Comparison of ENCODE assay signal across 1 cellular context in genomic region chr13:50187352-50188029, GRCh38.
TF ChIP-seq lines count a peak whose summit lies in the region.

No MANE protein-coding gene starts in this region.

TF ChIP-seq in HepG2, 621 proteins besides CTCF, POLR2A, EP300 and RAD21 (continued from another document and continues in another):
- no peak for TF ChIP-seq ZNF781 (CRISPR knock-in tag; IDR thresholded peaks at IDR 0.05; ENCODE audit: borderline replicate concordance, not compliant biosample characterization)
- no peak for TF ChIP-seq AFF4 (CRISPR knock-in tag; IDR thresholded peaks at IDR 0.05)
- no peak for TF ChIP-seq LRRFIP1 (CRISPR knock-in tag; conservative IDR thresholded peaks at IDR 0.05)
- no peak for TF ChIP-seq MED13 (CRISPR knock-in tag; IDR thresholded peaks at IDR 0.05)
- TF ChIP-seq ZBTB33 (CRISPR knock-in tag; IDR thresholded peaks at IDR 0.05): no peak
- no peak for TF ChIP-seq SKIL (CRISPR knock-in tag; IDR thresholded peaks at IDR 0.05; ENCODE audit: borderline replicate concordance)
- TF ChIP-seq TFE3 (CRISPR knock-in tag; IDR thresholded peaks at IDR 0.05): 0 out of 2 replicates have a peak, but pooled peaks have one; percentile 43
- TF ChIP-seq PAXIP1 (CRISPR knock-in tag; conservative IDR thresholded peaks at IDR 0.05): peak; percentile 88
- TF ChIP-seq ZBTB34 (CRISPR knock-in tag; IDR thresholded peaks at IDR 0.05): no peak
- no peak for TF ChIP-seq ZMYM2 (CRISPR knock-in tag; IDR thresholded peaks at IDR 0.05)
- TF ChIP-seq HNRNPLL (IDR thresholded peaks at IDR 0.05; ENCODE audit: low read depth, low read length, poor library complexity, severe bottlenecking): no peak
- no peak for TF ChIP-seq HDAC6 (IDR thresholded peaks at IDR 0.05; ENCODE audit: low read depth, low read length)
- no peak for TF ChIP-seq ZBTB14 (CRISPR knock-in tag; IDR thresholded peaks at IDR 0.05)
- no peak for TF ChIP-seq NKX3-1 (CRISPR knock-in tag; IDR thresholded peaks at IDR 0.05)
- peak; percentile 12; the same call in 1 of the 2 replicates for TF ChIP-seq ZNF24 (IDR thresholded peaks at IDR 0.05)
- peak; percentile 28; the same call in 1 of the 2 replicates for TF ChIP-seq ETV5 (CRISPR knock-in tag; IDR thresholded peaks at IDR 0.05; ENCODE audit: borderline replicate concordance)
- TF ChIP-seq CAMTA2 (CRISPR knock-in tag; IDR thresholded peaks at IDR 0.05; ENCODE audit: borderline replicate concordance): no peak
- peak; percentile 56; the same call in 1 of the 2 replicates for TF ChIP-seq TGIF2 (CRISPR knock-in tag; IDR thresholded peaks at IDR 0.05)
- no peak for TF ChIP-seq ELF1 (CRISPR knock-in tag; IDR thresholded peaks at IDR 0.05)
- no peak for TF ChIP-seq STAT6 (CRISPR knock-in tag; IDR thresholded peaks at IDR 0.05; ENCODE audit: borderline replicate concordance)
